Comparison of ENCODE assay signal across 8 cellular contexts in genomic region chr17:38351412-38352222, GRCh38. TPM values are rescaled to one million over a fixed set of nuclear protein-coding genes. Genes with fewer than 3 reads are reported as not detected.
DNase-seq lines count a peak whose midpoint lies in the region; TF ChIP-seq lines count a peak whose summit lies in the region.

SOCS7 (plus strand) TSS chr17:38351844; CDS start chr17:38352053, 209 bp downstream.

- DNase-seq in EH (ENCODE audit: low read depth) (peak; percentile 92), H4 (ENCODE audit: low spot score) (peak; percentile 86), LoVo (ENCODE audit: low spot score) (peak; percentile 93), RWPE1 (ENCODE audit: low spot score) (peak; percentile 84), fibroblast of the conjunctiva (ENCODE audit: low read depth) (peak; percentile 75), nephron progenitor cell (peak; percentile 98)
- DNase-seq in activated T-helper 9 cell treated with anti-CD3 and anti-CD28 coated beads, Interleukin-2, amount 50 U/mL, for 16 hours (ENCODE audit: low read depth): peak; percentile 87

- no peaks in the 10 kb centered on the region for H3K36me3 Mint-ChIP-seq in nephron progenitor cell (ENCODE audit: low read depth)
- no peaks in the 10 kb centered on the region for H3K36me3 Mint-ChIP-seq in stimulated activated naive CD8-positive, alpha-beta T cell treated with anti-CD3 and anti-CD28 coated beads, Interleukin-15, Interleukin-2, amounts not matched to agents 100 ng/mL and 50 ng/mL, for 24 hours (ENCODE audit: low read depth)

- H3K27ac Mint-ChIP-seq in nephron progenitor cell: peak within 1 kb of the TSS; percentile 74
- H3K27ac Mint-ChIP-seq in stimulated activated naive CD8-positive, alpha-beta T cell treated with anti-CD3 and anti-CD28 coated beads, Interleukin-15, Interleukin-2, amounts not matched to agents 100 ng/mL and 50 ng/mL, for 24 hours: peak within 1 kb of the TSS; percentile 93

- TF ChIP-seq CTCF in RWPE1 (conservative IDR thresholded peaks at IDR 0.05; ENCODE audit: low read depth) (no peak), nephron progenitor cell (IDR thresholded peaks at IDR 0.05) (no peak)

- H3K4me1 Mint-ChIP-seq in nephron progenitor cell: peaks cover 59% of the 10 kb centered on the region
- peaks cover 40% of the 10 kb centered on the region for H3K4me1 Mint-ChIP-seq in stimulated activated naive CD8-positive, alpha-beta T cell treated with anti-CD3 and anti-CD28 coated beads, Interleukin-15, Interleukin-2, amounts not matched to agents 100 ng/mL and 50 ng/mL, for 24 hours (ENCODE audit: low read depth)

- no peaks in the 10 kb centered on the region for H3K27me3 Mint-ChIP-seq in nephron progenitor cell (ENCODE audit: low read depth, poor library complexity)
- no peaks in the 10 kb centered on the region for H3K27me3 Mint-ChIP-seq in stimulated activated naive CD8-positive, alpha-beta T cell treated with anti-CD3 and anti-CD28 coated beads, Interleukin-15, Interleukin-2, amounts not matched to agents 100 ng/mL and 50 ng/mL, for 24 hours

- H3K4me3 Mint-ChIP-seq in nephron progenitor cell: peak within 1 kb of the TSS; percentile 84
- H3K4me3 Mint-ChIP-seq in stimulated activated naive CD8-positive, alpha-beta T cell treated with anti-CD3 and anti-CD28 coated beads, Interleukin-15, Interleukin-2, amounts not matched to agents 100 ng/mL and 50 ng/mL, for 24 hours: peak within 1 kb of the TSS; percentile 88

- H3K27ac ChIP-seq in RWPE1: peak within 1 kb of the TSS; percentile 81

- no peaks in the 10 kb centered on the region for H3K9me3 Mint-ChIP-seq in nephron progenitor cell
- no peaks in the 10 kb centered on the region for H3K9me3 Mint-ChIP-seq in stimulated activated naive CD8-positive, alpha-beta T cell treated with anti-CD3 and anti-CD28 coated beads, Interleukin-15, Interleukin-2, amounts not matched to agents 100 ng/mL and 50 ng/mL, for 24 hours

- POLR2A ChIA-PET in RWPE1 (lab: Yijun Ruan, JAX; ENCODE audit: low non-redundant PET): interaction anchor here (0.7 kb wide), 2 partner anchors 16 to 99 kb away, joined by 3 to 9 read pairs; no protein-coding TSS in a partner anchor

- CTCF ChIA-PET in RWPE1 (lab: Yijun Ruan, JAX): interaction anchor here (0.5 to 2.0 kb wide), 3 partner anchors 52 to 66 kb away, joined by 3 to 4 read pairs (median 4); no protein-coding TSS in a partner anchor

RNA-seq across cellular contexts. Expression of gene SOCS7, which starts in this region (rescaled TPM):
- 5.9 and 6.9 TPM in 2 replicates for total RNA-seq in H4 (2014; rRNA removed; shearing (Covaris generic))

Comparison
In these comparisons a context has a peak if more than half of its experiments do, and no peak if none do; other contexts are left out.
1. Peak in every context shown above with its lines: DNase-seq and H3K27ac ChIP-seq.